8 cellular contexts compared by ENCODE assay signal in the genomic region with DNA sequence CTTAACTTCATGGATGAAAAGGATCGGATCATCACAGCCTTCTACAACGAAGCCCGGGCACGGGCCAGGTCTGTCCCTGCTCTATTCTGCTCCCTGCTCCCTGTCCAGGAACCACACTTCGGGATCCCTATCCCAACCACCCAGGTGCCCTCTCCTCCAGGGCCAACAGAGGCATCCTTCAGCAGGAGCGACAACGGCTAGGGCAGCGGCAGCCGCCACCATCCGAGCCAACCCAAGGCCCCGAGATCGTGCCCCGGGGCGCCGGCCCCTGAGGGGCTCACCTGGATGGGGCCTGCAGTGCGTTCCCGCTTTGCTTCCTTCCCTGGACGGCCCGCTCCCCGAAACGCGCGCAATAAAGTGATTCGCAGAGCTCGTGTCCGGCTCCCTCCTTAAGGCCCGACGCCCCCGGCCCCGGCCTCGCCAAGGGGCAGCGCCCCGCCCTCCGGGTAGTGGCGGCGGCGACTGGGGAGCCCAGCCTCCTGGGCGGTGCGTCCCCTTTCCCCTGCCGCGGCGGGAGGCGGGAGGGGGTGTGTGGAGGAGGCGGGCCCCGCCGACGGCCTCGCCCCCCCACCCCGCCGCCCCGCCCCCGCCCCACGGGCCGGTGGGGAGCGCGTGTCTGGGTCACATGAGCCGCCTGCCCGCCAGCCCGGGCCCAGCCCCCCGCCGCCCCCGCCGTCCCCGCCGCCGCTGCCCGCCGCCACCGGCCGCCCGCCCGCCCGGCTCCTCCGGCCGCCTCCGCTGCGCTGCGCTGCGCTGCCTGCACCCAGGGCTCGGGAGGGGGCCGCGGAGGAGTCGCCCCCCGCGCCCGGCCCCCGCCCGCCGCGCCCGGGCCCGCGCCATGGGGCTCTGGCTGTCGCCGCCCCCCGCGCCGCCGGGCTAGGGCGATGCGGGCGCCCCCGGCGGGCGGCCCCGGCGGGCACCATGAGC. TPM values are rescaled to one million over a fixed set of nuclear protein-coding genes. Genes with fewer than 3 reads are reported as not detected.
DNase-seq lines count a peak whose midpoint lies in the region; ATAC-seq and TF ChIP-seq lines count a peak whose summit lies in the region.

A gene with protein sequence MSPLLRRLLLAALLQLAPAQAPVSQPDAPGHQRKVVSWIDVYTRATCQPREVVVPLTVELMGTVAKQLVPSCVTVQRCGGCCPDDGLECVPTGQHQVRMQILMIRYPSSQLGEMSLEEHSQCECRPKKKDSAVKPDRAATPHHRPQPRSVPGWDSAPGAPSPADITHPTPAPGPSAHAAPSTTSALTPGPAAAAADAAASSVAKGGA (plus strand): TSS at position 672 of the 927 bp plus-strand sequence. CDS start 250 bp downstream, at position 922.

- DNase-seq in AG10803 (ENCODE audit: low read depth), result no peak
- peak; percentile 58 for DNase-seq in NCI-H1092 (lab: John Stamatoyannopoulos, UW)
- DNase-seq in activated CD4-positive, alpha-beta T cell treated with anti-CD3 and anti-CD28 coated beads, Interleukin-2, amount 10 ng/mL, durations not matched to agents 24 days and 14 days, result peak; percentile 94
- DNase-seq in dorsolateral prefrontal cortex, result peak in 3 of 10 donors; percentile 62 to 75 (median 75)
- peak in 2 of 3 donors; percentile 57 to 63 for DNase-seq in stimulated activated CD4-positive, alpha-beta T cell treated with anti-CD3 and anti-CD28 coated beads, TNF-alpha, amount 100 ng/mL, for 1 hour (ENCODE audit: low read depth in 3 of 3, low spot score in 1 of 3)

- no peaks in the 10 kb centered on the region for H3K27me3 ChIP-seq in dorsolateral prefrontal cortex
- no peaks in the 10 kb centered on the region for H3K27me3 ChIP-seq in liver (ENCODE audit: control insufficient read depth in 4 of 4, insufficient read depth in 4 of 4, low read length in 3 of 4)

- peak within 1 kb of the TSS; percentile 91 for H3K4me3 Mint-ChIP-seq in activated CD4-positive, alpha-beta T cell treated with anti-CD3 and anti-CD28 coated beads, Interleukin-2, amount 10 ng/mL, durations not matched to agents 24 days and 14 days

- H3K27me3 Mint-ChIP-seq in activated CD4-positive, alpha-beta T cell treated with anti-CD3 and anti-CD28 coated beads, Interleukin-2, amount 10 ng/mL, durations not matched to agents 24 days and 14 days, result no peaks in the 10 kb centered on the region

- intact Hi-C loops in activated CD4-positive, alpha-beta T cell treated with anti-CD3 and anti-CD28 coated beads, Interleukin-2, amount 10 ng/mL, durations not matched to agents 24 days and 14 days (cut with micrococcal nuclease), result no loop called here
- intact Hi-C loops in dorsolateral prefrontal cortex (cut with DNase I), result no loop called here

- peak within 1 kb of the TSS; percentile 65 for H3K4me3 ChIP-seq in AG10803 (ENCODE audit: low read length)
- H3K4me3 ChIP-seq in dorsolateral prefrontal cortex, result peak within 1 kb of the TSS; percentile 49 to 80 (median 67)
- H3K4me3 ChIP-seq in liver (ENCODE audit: low read depth in 1 of 3, low read length in 3 of 3), result peak within 1 kb of the TSS in 2 of 3 donors; percentile 44 to 75

- H3K27ac Mint-ChIP-seq in activated CD4-positive, alpha-beta T cell treated with anti-CD3 and anti-CD28 coated beads, Interleukin-2, amount 10 ng/mL, durations not matched to agents 24 days and 14 days, result peak within 1 kb of the TSS; percentile 79

- H3K36me3 Mint-ChIP-seq in activated CD4-positive, alpha-beta T cell treated with anti-CD3 and anti-CD28 coated beads, Interleukin-2, amount 10 ng/mL, durations not matched to agents 24 days and 14 days (ENCODE audit: low read depth), result peaks cover 15% of the 10 kb centered on the region

- no peak for TF ChIP-seq RAD21 in liver (IDR thresholded peaks at IDR 0.05)

- peak within 1 kb of the TSS in 58 of 59 donors; percentile 57 to 97 (median 88) for H3K27ac ChIP-seq in dorsolateral prefrontal cortex
- peak within 1 kb of the TSS; percentile 62 to 72 for H3K27ac ChIP-seq in liver (ENCODE audit: low read depth in 1 of 2, low read length in 2 of 2)

- H3K9me3 Mint-ChIP-seq in activated CD4-positive, alpha-beta T cell treated with anti-CD3 and anti-CD28 coated beads, Interleukin-2, amount 10 ng/mL, durations not matched to agents 24 days and 14 days, result no peaks in the 10 kb centered on the region

- WGBS in liver, result 3% methylated on average over 107 of the region's 107 CpGs

- H3K4me1 Mint-ChIP-seq in activated CD4-positive, alpha-beta T cell treated with anti-CD3 and anti-CD28 coated beads, Interleukin-2, amount 10 ng/mL, durations not matched to agents 24 days and 14 days, result peaks cover 43% of the 10 kb centered on the region

- peak within 1 kb of the TSS in 1 of 2 donors; percentile 53 for H3K9ac ChIP-seq in liver (ENCODE audit: low read depth in 1 of 2, low read length in 2 of 2)

- no peaks in the 10 kb centered on the region for H3K9me3 ChIP-seq in liver (ENCODE audit: control insufficient read depth in 4 of 4, low read length in 3 of 4)

- H3K36me3 ChIP-seq in liver (ENCODE audit: control insufficient read depth in 4 of 4, insufficient read depth in 3 of 4, low read depth in 1 of 4, low read length in 3 of 4), result no peaks in the 10 kb centered on the region

- TF ChIP-seq CTCF in AG10803 (conservative IDR thresholded peaks at IDR 0.05; ENCODE audit: low read length) (no peak), dorsolateral prefrontal cortex (IDR thresholded peaks at IDR 0.05 in 54 of 56, conservative IDR thresholded peaks at IDR 0.05 in 2 of 56; ENCODE audit: low read depth in 1 of 56, partially characterized antibody in 56 of 56) (no peak), liver (IDR thresholded peaks at IDR 0.05; ENCODE audit: low read depth, low read length, missing input control) (no peak)

- ATAC-seq in GM19324 (IDR thresholded peaks at IDR 0.05; ENCODE audit: low FRiP score, unreplicated experiment) (peak; percentile 27), HG02981 (IDR thresholded peaks at IDR 0.05; ENCODE audit: unreplicated experiment) (no peak)

- H3K4me1 ChIP-seq in liver (ENCODE audit: control insufficient read depth in 4 of 4, insufficient read depth in 4 of 4, low read length in 3 of 4), result peaks cover 20 to 54% (median 38%) of the 10 kb centered on the region in 4 donors

TF ChIP-seq in liver, 16 proteins besides CTCF, POLR2A, EP300 and RAD21:
- TF ChIP-seq, protein P1, sequence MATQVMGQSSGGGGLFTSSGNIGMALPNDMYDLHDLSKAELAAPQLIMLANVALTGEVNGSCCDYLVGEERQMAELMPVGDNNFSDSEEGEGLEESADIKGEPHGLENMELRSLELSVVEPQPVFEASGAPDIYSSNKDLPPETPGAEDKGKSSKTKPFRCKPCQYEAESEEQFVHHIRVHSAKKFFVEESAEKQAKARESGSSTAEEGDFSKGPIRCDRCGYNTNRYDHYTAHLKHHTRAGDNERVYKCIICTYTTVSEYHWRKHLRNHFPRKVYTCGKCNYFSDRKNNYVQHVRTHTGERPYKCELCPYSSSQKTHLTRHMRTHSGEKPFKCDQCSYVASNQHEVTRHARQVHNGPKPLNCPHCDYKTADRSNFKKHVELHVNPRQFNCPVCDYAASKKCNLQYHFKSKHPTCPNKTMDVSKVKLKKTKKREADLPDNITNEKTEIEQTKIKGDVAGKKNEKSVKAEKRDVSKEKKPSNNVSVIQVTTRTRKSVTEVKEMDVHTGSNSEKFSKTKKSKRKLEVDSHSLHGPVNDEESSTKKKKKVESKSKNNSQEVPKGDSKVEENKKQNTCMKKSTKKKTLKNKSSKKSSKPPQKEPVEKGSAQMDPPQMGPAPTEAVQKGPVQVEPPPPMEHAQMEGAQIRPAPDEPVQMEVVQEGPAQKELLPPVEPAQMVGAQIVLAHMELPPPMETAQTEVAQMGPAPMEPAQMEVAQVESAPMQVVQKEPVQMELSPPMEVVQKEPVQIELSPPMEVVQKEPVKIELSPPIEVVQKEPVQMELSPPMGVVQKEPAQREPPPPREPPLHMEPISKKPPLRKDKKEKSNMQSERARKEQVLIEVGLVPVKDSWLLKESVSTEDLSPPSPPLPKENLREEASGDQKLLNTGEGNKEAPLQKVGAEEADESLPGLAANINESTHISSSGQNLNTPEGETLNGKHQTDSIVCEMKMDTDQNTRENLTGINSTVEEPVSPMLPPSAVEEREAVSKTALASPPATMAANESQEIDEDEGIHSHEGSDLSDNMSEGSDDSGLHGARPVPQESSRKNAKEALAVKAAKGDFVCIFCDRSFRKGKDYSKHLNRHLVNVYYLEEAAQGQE (IDR thresholded peaks at IDR 0.05), result no peak
- TF ChIP-seq HNF4A (conservative IDR thresholded peaks at IDR 0.05), result no peak
- TF ChIP-seq YY1 (IDR thresholded peaks at IDR 0.05), result no peak
- TF ChIP-seq, protein P2, sequence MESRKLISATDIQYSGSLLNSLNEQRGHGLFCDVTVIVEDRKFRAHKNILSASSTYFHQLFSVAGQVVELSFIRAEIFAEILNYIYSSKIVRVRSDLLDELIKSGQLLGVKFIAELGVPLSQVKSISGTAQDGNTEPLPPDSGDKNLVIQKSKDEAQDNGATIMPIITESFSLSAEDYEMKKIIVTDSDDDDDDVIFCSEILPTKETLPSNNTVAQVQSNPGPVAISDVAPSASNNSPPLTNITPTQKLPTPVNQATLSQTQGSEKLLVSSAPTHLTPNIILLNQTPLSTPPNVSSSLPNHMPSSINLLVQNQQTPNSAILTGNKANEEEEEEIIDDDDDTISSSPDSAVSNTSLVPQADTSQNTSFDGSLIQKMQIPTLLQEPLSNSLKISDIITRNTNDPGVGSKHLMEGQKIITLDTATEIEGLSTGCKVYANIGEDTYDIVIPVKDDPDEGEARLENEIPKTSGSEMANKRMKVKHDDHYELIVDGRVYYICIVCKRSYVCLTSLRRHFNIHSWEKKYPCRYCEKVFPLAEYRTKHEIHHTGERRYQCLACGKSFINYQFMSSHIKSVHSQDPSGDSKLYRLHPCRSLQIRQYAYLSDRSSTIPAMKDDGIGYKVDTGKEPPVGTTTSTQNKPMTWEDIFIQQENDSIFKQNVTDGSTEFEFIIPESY (IDR thresholded peaks at IDR 0.05), result no peak
- no peak for TF ChIP-seq JUND (IDR thresholded peaks at IDR 0.05)
- no peak for TF ChIP-seq EGR1 (IDR thresholded peaks at IDR 0.05; ENCODE audit: low read depth in 2 of 2)

RNA-seq across cellular contexts. Expression of the gene that starts here (rescaled TPM):
- total RNA-seq in activated CD4-positive, alpha-beta T cell treated with anti-CD3 and anti-CD28 coated beads, Interleukin-2, amount 10 ng/mL, durations not matched to agents 24 days and 14 days, result 65.4 and 66.7 TPM in 2 replicates
- 100 to 1,000 TPM in 51 of 120 experiments, 10 to 100 TPM in 69; 70.2 to 201 (median 97.2) TPM for total RNA-seq in dorsolateral prefrontal cortex
- total RNA-seq in liver, result 1 to 10 TPM; 3.6 to 9.5 TPM
- polyA plus RNA-seq in liver, result 10 to 100 TPM; 11.9 to 17.3 TPM
